In genomic region chr13:30676672-30677071, GRCh38 we compare ENCODE assay signal across 1 cellular context.
TF ChIP-seq lines count a peak whose summit lies in the region.

No MANE protein-coding gene starts in this region.

TF ChIP-seq in GM12878, 131 proteins besides CTCF, POLR2A, EP300 and RAD21 (continued from another document):
- TF ChIP-seq IRF5 (IDR thresholded peaks at IDR 0.05; ENCODE audit: borderline replicate concordance): no peak
- no peak for TF ChIP-seq TARDBP (IDR thresholded peaks at IDR 0.05; ENCODE audit: borderline replicate concordance)
- no peak for TF ChIP-seq EGR1 (IDR thresholded peaks at IDR 0.05; ENCODE audit: borderline replicate concordance in 1 of 2, low read depth in 2 of 2, low read length in 2 of 2)
- TF ChIP-seq ZNF592 (IDR thresholded peaks at IDR 0.05): no peak
- no peak for TF ChIP-seq ZNF24 (IDR thresholded peaks at IDR 0.05)
TF ChIP-seq in GM12878: peak in this region for 0.
